In the genomic region with DNA sequence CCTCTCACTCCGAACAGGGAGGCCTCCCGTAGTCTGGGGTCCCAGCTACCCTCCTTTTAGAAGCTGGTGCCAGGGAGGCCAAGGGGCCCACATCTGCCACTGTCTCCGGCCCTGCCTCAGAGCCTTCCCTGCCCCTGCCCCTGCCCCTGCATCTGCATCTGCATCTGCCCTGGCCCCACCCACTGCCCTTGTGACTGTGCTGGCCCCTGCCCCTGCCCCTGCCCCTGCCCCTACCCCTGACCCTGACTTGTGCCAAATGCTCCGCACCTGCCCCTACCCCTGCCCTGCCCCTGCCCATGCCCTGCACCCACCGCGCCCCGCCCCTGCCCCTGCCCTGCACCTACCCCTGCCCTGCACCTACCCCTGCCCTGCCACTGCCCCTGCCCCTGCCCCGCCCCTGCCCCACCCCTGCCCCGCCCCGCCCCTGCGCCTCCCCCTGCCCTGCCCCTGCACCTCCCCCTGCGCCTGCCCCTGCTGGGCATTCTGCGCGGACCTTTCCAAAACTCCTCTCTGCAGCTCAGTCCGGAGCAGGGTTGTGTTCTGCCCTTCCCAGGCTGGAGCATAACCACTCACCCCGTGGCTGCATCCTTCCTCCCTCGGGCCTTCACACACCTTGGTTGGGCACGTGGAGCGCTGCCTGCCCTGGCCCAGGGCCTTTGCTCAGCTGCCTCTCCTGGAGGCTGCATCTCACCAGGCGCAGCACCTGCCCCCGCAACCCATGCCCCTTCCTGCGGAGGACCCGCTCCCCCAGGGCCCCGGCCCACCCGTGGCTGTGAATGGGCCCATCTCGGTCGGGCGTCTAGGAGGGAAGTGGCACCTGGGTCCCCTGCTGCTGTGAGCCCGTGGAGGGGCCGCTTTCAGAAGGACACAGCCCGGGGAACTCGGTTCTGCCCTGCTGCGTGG, we compare ENCODE assay signal across 18 cellular contexts. TPM values are rescaled to one million over a fixed set of nuclear protein-coding genes. Genes with fewer than 3 reads are reported as not detected.
DNase-seq lines count a peak whose midpoint lies in the region; ATAC-seq and TF ChIP-seq lines count a peak whose summit lies in the region.
"Had no signal": no experiment of that assay in that cellular context is flagged by ENCODE, and none has a peak within 500 bp of the region (broad histone marks: within the 10 kb centered on the region; RNA-seq: fewer than 3 reads in every experiment).

No MANE protein-coding gene starts in this region.

- intact Hi-C loops in esophagus muscularis mucosa (cut with DNase I), result loop anchor here (10.0 kb wide), 1 partner anchor 589 kb away; no protein-coding TSS in a partner anchor

- H3K27me3 Mint-ChIP-seq in GM23338 (ENCODE audit: insufficient read depth, low read depth, poor library complexity), result peaks cover 11% of the 10 kb centered on the region

- H3K27me3 ChIP-seq in GM23338 (ENCODE audit: insufficient read depth) (peaks cover 3% of the 10 kb centered on the region), HUES6 (ENCODE audit: control insufficient read depth, insufficient read depth, low read length) (peaks cover 33% of the 10 kb centered on the region), esophagus muscularis mucosa (peaks cover 0 to 46% (median 1%) of the 10 kb centered on the region in 4 donors)

- no peak for TF ChIP-seq CTCF in GM23338 (conservative IDR thresholded peaks at IDR 0.05; ENCODE audit: low read depth in 2 of 2)
- TF ChIP-seq CTCF in esophagus muscularis mucosa (IDR thresholded peaks at IDR 0.05), result no peak

- peaks cover 76% of the 10 kb centered on the region for H3K4me1 ChIP-seq in GM23338 (ENCODE audit: insufficient read depth)
- H3K4me1 ChIP-seq in HUES6 (ENCODE audit: control insufficient read depth, insufficient read depth, low read length), result peaks cover 25% of the 10 kb centered on the region
- peaks cover 2 to 6% (median 4%) of the 10 kb centered on the region in 4 donors for H3K4me1 ChIP-seq in esophagus muscularis mucosa

- DNase-seq in GM23338 (ENCODE audit: low spot score) (peak; percentile 66), esophagus muscularis mucosa (ENCODE audit: extremely low spot score) (peak; percentile 89), NOMO-1 treated with dmso at 0.1 percent for 144 hours (lab: John Stamatoyannopoulos, UW; ENCODE audit: unreplicated experiment) (no peak)
- no peak for DNase-seq in stimulated activated effector memory CD8-positive, alpha-beta T cell treated with anti-CD3 and anti-CD28 coated beads, Interleukin-12 subunit alpha, Interleukin-12 subunit beta, amount 100 ng/mL, for 72 hours (ENCODE audit: low spot score in 2 of 2)
- DNase-seq: CD4-positive, alpha-beta memory T cell; DMS79; EL; GDM1; GM23248; HCEC 1CT; HFFc6; IMR-90; KBM-7 had no signal

- H3K36me3 ChIP-seq in GM23338 (ENCODE audit: insufficient read depth) (no peaks in the 10 kb centered on the region), HUES6 (ENCODE audit: control insufficient read depth, insufficient read depth, low read length) (no peaks in the 10 kb centered on the region), esophagus muscularis mucosa (no peaks in the 10 kb centered on the region)

- peak; percentile 57 for ATAC-seq in GM23338
- ATAC-seq in stimulated activated effector memory CD8-positive, alpha-beta T cell treated with anti-CD3 and anti-CD28 coated beads, Interleukin-12 subunit alpha, Interleukin-12 subunit beta, amount 100 ng/mL, for 72 hours, result peak; percentile 11
- no peak for ATAC-seq in HG03520 (IDR thresholded peaks at IDR 0.05; ENCODE audit: unreplicated experiment)
- no peak for ATAC-seq in GM21526 (IDR thresholded peaks at IDR 0.05; ENCODE audit: low FRiP score, unreplicated experiment)

- H3K9me3 Mint-ChIP-seq in GM23338, result no peaks in the 10 kb centered on the region
- no peaks in the 10 kb centered on the region for H3K9me3 Mint-ChIP-seq in stimulated activated effector memory CD8-positive, alpha-beta T cell treated with anti-CD3 and anti-CD28 coated beads, Interleukin-12 subunit alpha, Interleukin-12 subunit beta, amount 100 ng/mL, for 72 hours
- H3K9me3 Mint-ChIP-seq: HFFc6 had no signal

- H3K9me2 ChIP-seq in GM23338 (ENCODE audit: insufficient read depth), result no peaks in the 10 kb centered on the region

- TF ChIP-seq POLR2A in esophagus muscularis mucosa (IDR thresholded peaks at IDR 0.05; ENCODE audit: low read depth), result no peak

- 86% methylated on average over 6 of the region's 33 CpGs for WGBS in esophagus muscularis mucosa

- H3K27ac ChIP-seq in GM23338 (ENCODE audit: low read depth) (no peak overlapping the region), HUES6 (ENCODE audit: low read depth, low read length) (no peak overlapping the region), esophagus muscularis mucosa (replicated peaks in 1 of 4) (no peak overlapping the region)
- H3K27ac ChIP-seq: C4-2B, GM23248 had no signal

- peak overlapping the region; percentile 80; the same call in 1 of the 2 replicates for H3K4me2 ChIP-seq in GM23338

- H3K4me3 Mint-ChIP-seq in GM23338, result no peak overlapping the region; the same call in 2 of the 3 replicates
- H3K4me3 Mint-ChIP-seq in stimulated activated effector memory CD8-positive, alpha-beta T cell treated with anti-CD3 and anti-CD28 coated beads, Interleukin-12 subunit alpha, Interleukin-12 subunit beta, amount 100 ng/mL, for 72 hours, result no peak overlapping the region
- H3K4me3 Mint-ChIP-seq: B cell; CD4-positive, alpha-beta memory T cell; HFFc6 had no signal

- H4K20me1 ChIP-seq in GM23338 (replicated peaks; ENCODE audit: insufficient read depth), result peaks cover 71% of the 10 kb centered on the region

- TF ChIP-seq EP300 in esophagus muscularis mucosa (IDR thresholded peaks at IDR 0.05), result no peak

- no peaks in the 10 kb centered on the region for H3K9me3 ChIP-seq in HUES6 (ENCODE audit: control insufficient read depth, insufficient read depth, low read depth, low read length)
- no peaks in the 10 kb centered on the region for H3K9me3 ChIP-seq in esophagus muscularis mucosa

- H3K79me2 ChIP-seq in GM23338 (replicated peaks; ENCODE audit: insufficient read depth), result peaks cover 96% of the 10 kb centered on the region

- peak overlapping the region; percentile 27; the same call in 1 of the 2 replicates for H3K4me3 ChIP-seq in GM23338
- peak overlapping the region; percentile 35; the same call in 1 of the 2 replicates for H3K4me3 ChIP-seq in HUES6 (ENCODE audit: low read depth, low read length)
- H3K4me3 ChIP-seq in esophagus muscularis mucosa, result no peak overlapping the region
- H3K4me3 ChIP-seq: GM23248 had no signal

- peaks cover 76% of the 10 kb centered on the region for H3K4me1 Mint-ChIP-seq in GM23338
- H3K4me1 Mint-ChIP-seq in stimulated activated effector memory CD8-positive, alpha-beta T cell treated with anti-CD3 and anti-CD28 coated beads, Interleukin-12 subunit alpha, Interleukin-12 subunit beta, amount 100 ng/mL, for 72 hours, result peaks cover 5% of the 10 kb centered on the region

- H3F3A ChIP-seq in GM23338 (replicated peaks; ENCODE audit: low read depth), result 0 out of 2 replicates have a peak, but pooled peaks cover 7% of the 10 kb centered on the region

- H3K27ac Mint-ChIP-seq in GM23338, result no peak overlapping the region
- no peak overlapping the region for H3K27ac Mint-ChIP-seq in stimulated activated effector memory CD8-positive, alpha-beta T cell treated with anti-CD3 and anti-CD28 coated beads, Interleukin-12 subunit alpha, Interleukin-12 subunit beta, amount 100 ng/mL, for 72 hours
- H3K27ac Mint-ChIP-seq: B cell; CD4-positive, alpha-beta memory T cell; HFFc6 had no signal

- H3K36me3 Mint-ChIP-seq in GM23338 (ENCODE audit: low read depth), result no peaks in the 10 kb centered on the region
- no peaks in the 10 kb centered on the region for H3K36me3 Mint-ChIP-seq in stimulated activated effector memory CD8-positive, alpha-beta T cell treated with anti-CD3 and anti-CD28 coated beads, Interleukin-12 subunit alpha, Interleukin-12 subunit beta, amount 100 ng/mL, for 72 hours
- H3K36me3 Mint-ChIP-seq: CD4-positive, alpha-beta memory T cell had no signal

- H3K9ac ChIP-seq in HUES6 (ENCODE audit: low read length), result no peak overlapping the region
- H3K9ac ChIP-seq: GM23248 had no signal

- no peak overlapping the region for H2AFZ ChIP-seq in GM23338
- H2AFZ ChIP-seq: GM23248 had no signal

RNA-seq across cellular contexts. Expression of a gene that starts 5.4 kb away (rescaled TPM):
- 56.0 and 60.4 TPM in 2 replicates for total RNA-seq in GM23338 (2014; rRNA removed; shearing (Covaris generic))
- polyA plus RNA-seq in GM23338 (2016; fragmentation: Nextera tagmentation; extraction: Ambion mirVana), result 21.6 and 27.5 TPM in 2 replicates
- total RNA-seq in esophagus muscularis mucosa, result 1 to 10 TPM; 3.3 to 7.4 (median 4.5) TPM
- total RNA-seq: GM23248, HFFc6 had no signal
- polyA plus RNA-seq: GM23248 had no signal

Comparison
In these comparisons a context has a peak if more than half of its experiments do, and no peak if none do; other contexts are left out.
1. ATAC-seq: peak in GM23338 (single experiment) and stimulated activated effector memory CD8-positive, alpha-beta T cell treated with anti-CD3 and anti-CD28 coated beads, Interleukin-12 subunit alpha, Interleukin-12 subunit beta, amount 100 ng/mL, for 72 hours (single experiment); none in HG03520 (single experiment) and GM21526 (single experiment).
2. DNase-seq: peak in GM23338 (single experiment) and esophagus muscularis mucosa (single experiment); none in stimulated activated effector memory CD8-positive, alpha-beta T cell treated with anti-CD3 and anti-CD28 coated beads, Interleukin-12 subunit alpha, Interleukin-12 subunit beta, amount 100 ng/mL, for 72 hours (0 of 2) and NOMO-1 treated with dmso at 0.1 percent for 144 hours (single experiment).
3. H3K4me3 ChIP-seq: peak in GM23338 (single experiment) and HUES6 (single experiment); none in esophagus muscularis mucosa (0 of 4).